In the genomic region with DNA sequence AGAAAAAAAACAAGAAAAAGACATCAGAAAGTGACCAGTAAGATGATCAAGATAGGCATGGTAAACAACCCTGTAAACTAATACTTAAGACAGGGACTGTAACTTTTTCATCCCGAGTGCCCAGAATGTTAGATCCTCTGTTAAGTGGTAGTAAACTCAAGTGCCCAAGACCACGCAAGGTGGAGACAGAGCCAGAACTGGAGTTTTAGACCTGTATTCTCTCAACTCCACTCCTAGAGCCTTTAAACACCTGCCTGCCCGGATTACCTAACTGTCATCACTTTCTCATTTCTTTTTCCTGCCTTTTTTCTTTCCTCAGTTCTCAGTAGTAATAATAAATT, we compare ENCODE assay signal across 17 cellular contexts.
"Had no signal": no experiment of that assay in that cellular context is flagged by ENCODE, and none has a peak within 500 bp of the region (broad histone marks: within the 10 kb centered on the region; RNA-seq: fewer than 3 reads in every experiment).

No MANE protein-coding gene starts in this region.

- H3K4me1 Mint-ChIP-seq: activated naive CD4-positive, alpha-beta T cell treated with anti-CD3 and anti-CD28 coated beads, Interleukin-2, amount 10 ng/mL, durations not matched to agents 7 days and 5 days; nephron had no signal

- H3K36me3 Mint-ChIP-seq: activated naive CD4-positive, alpha-beta T cell treated with anti-CD3 and anti-CD28 coated beads, Interleukin-2, amount 10 ng/mL, durations not matched to agents 7 days and 5 days had no signal

- H3K4me3 Mint-ChIP-seq: activated naive CD4-positive, alpha-beta T cell treated with anti-CD3 and anti-CD28 coated beads, Interleukin-2, amount 10 ng/mL, durations not matched to agents 7 days and 5 days; nephron; stimulated activated naive CD8-positive, alpha-beta T cell treated with anti-CD3 and anti-CD28 coated beads, Interleukin-15, amount 100 ng/mL, for 72 hours had no signal

- H3K9me3 Mint-ChIP-seq: activated naive CD4-positive, alpha-beta T cell treated with anti-CD3 and anti-CD28 coated beads, Interleukin-2, amount 10 ng/mL, durations not matched to agents 7 days and 5 days; nephron; stimulated activated naive CD8-positive, alpha-beta T cell treated with anti-CD3 and anti-CD28 coated beads, Interleukin-15, amount 100 ng/mL, for 72 hours had no signal

- DNase-seq: activated CD4-positive, alpha-beta T cell treated with anti-CD3 and anti-CD28 coated beads, Interleukin-2, amount 50 U/mL, for 48 hours; activated CD4-positive, CD25-positive, alpha-beta regulatory T cell treated with anti-CD3 and anti-CD28 coated beads, Interleukin-2, amount 50 U/mL, for 72 hours; activated effector memory CD4-positive, alpha-beta T cell treated with Interleukin-2 at 50 U/mL for 16 hours; activated naive CD4-positive, alpha-beta T cell treated with anti-CD3 and anti-CD28 coated beads, Interleukin-2, amount 10 ng/mL, durations not matched to agents 7 days and 5 days; amygdala; colonic mucosa; dorsolateral prefrontal cortex; head of caudate nucleus; left cardiac atrium; midbrain; stimulated activated CD4-positive, alpha-beta T cell treated with anti-CD3 and anti-CD28 coated beads, Interleukin-12 subunit alpha, Interleukin-12 subunit beta, amount 100 ng/mL, for 4 hours; stimulated activated CD4-positive, alpha-beta T cell treated with anti-CD3 and anti-CD28 coated beads, Interleukin-4, amount 100 ng/mL, for 4 hours; stimulated activated naive CD8-positive, alpha-beta T cell treated with anti-CD3 and anti-CD28 coated beads, Interleukin-15, amount 100 ng/mL, for 72 hours; tibial artery; WERI-Rb-1 had no signal

- H3K27ac Mint-ChIP-seq: activated naive CD4-positive, alpha-beta T cell treated with anti-CD3 and anti-CD28 coated beads, Interleukin-2, amount 10 ng/mL, durations not matched to agents 7 days and 5 days; nephron; stimulated activated naive CD8-positive, alpha-beta T cell treated with anti-CD3 and anti-CD28 coated beads, Interleukin-15, amount 100 ng/mL, for 72 hours had no signal

- ATAC-seq: gastroesophageal sphincter; left cardiac atrium; stimulated activated naive CD8-positive, alpha-beta T cell treated with anti-CD3 and anti-CD28 coated beads, Interleukin-15, amount 100 ng/mL, for 72 hours had no signal
